ENCODE assay signal across 20 cellular contexts in the genomic region with DNA sequence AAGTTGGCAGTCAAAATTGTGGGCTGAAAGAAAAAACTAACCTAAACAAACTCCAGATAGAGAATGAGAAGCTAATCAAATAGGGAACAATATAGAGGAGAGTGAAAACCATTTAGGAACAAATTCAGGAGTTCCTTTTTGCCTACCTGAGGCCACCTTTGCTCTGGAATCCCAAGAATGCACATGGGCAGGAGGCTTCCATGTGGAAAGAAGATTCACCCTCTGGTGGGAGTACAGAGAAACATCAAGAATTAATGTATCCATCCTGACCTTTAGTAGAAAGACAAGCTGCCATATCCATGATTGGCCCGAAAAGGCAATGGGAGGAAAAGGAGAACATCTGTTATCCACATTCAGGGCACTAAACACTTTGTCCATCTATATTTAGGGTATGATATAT. TPM values are rescaled to one million over a fixed set of nuclear protein-coding genes. Genes with fewer than 3 reads are reported as not detected.
DNase-seq lines count a peak whose midpoint lies in the region; ATAC-seq and TF ChIP-seq lines count a peak whose summit lies in the region.
"Had no signal": no experiment of that assay in that cellular context is flagged by ENCODE, and none has a peak within 500 bp of the region (broad histone marks: within the 10 kb centered on the region; RNA-seq: fewer than 3 reads in every experiment).

No MANE protein-coding gene starts in this region.

- no peaks in the 10 kb centered on the region for H3K27me3 ChIP-seq in Caco-2 (replicated peaks; ENCODE audit: control insufficient read depth, insufficient read depth, low read length)
- no peaks in the 10 kb centered on the region for H3K27me3 ChIP-seq in mesendoderm (ENCODE audit: insufficient read depth, low read length, poor library complexity)
- no peaks in the 10 kb centered on the region for H3K27me3 ChIP-seq in upper lobe of right lung
- H3K27me3 ChIP-seq: BLaER1 had no signal

- no TSS peak for BruUV-seq in Caco-2 (replicated peaks; lab: Mats Ljungman, UMichigan)

- H3K56ac ChIP-seq in mesendoderm (ENCODE audit: low read length) = no peak overlapping the region

- no peak overlapping the region for H3K4me2 ChIP-seq in mesendoderm (ENCODE audit: low read length)
- H3K4me2 ChIP-seq: A549, BLaER1 had no signal

- TF ChIP-seq CTCF in Caco-2 (IDR thresholded peaks at IDR 0.05; ENCODE audit: insufficient read depth in 1 of 2, low read depth in 1 of 2, low read length in 1 of 2, severe bottlenecking in 1 of 2, unreplicated experiment in 1 of 2) = peak in 1 of 2 experiments; percentile 16
- no peak for TF ChIP-seq CTCF in WTC11 (IDR thresholded peaks at IDR 0.05)
- TF ChIP-seq CTCF in upper lobe of right lung (IDR thresholded peaks at IDR 0.05) = no peak

- peaks cover 21% of the 10 kb centered on the region for H3K9me3 Mint-ChIP-seq in Caco-2 (ENCODE audit: unreplicated experiment)
- peaks cover 8% of the 10 kb centered on the region for H3K9me3 Mint-ChIP-seq in WTC11

- DNase-seq in Caco-2 (peak; percentile 52 to 53), WTC11 (ENCODE audit: low spot score) (no peak), iPS DF 19.7 (ENCODE audit: low read depth, low spot score) (peak; percentile 15), mesendoderm (peak; percentile 53), upper lobe of right lung (no peak), SKM-1 (lab: John Stamatoyannopoulos, UW; ENCODE audit: unreplicated experiment) (no peak)
- DNase-seq: AML-193; Calu3; CD4-positive, alpha-beta memory T cell; DMS79 treated with DMSO at 0.1 percent for 48 hours; GF-D8; GOT3 had no signal

- H2BK120ac ChIP-seq in mesendoderm (ENCODE audit: low read depth, low read length) = no peak overlapping the region

- H3K23ac ChIP-seq in mesendoderm (ENCODE audit: low read length) = no peak overlapping the region

- H3K4me3 Mint-ChIP-seq in Caco-2 (ENCODE audit: unreplicated experiment) (no peak overlapping the region), WTC11 (no peak overlapping the region)
- H3K4me3 Mint-ChIP-seq: CD14-positive monocyte; CD4-positive, alpha-beta memory T cell had no signal

- no peak overlapping the region for H3K4me3 ChIP-seq in Caco-2 (ENCODE audit: low read depth, low read length)
- no peak overlapping the region for H3K4me3 ChIP-seq in mesendoderm (ENCODE audit: low read length)
- H3K4me3 ChIP-seq in upper lobe of right lung = no peak overlapping the region
- H3K4me3 ChIP-seq: A549, BLaER1, HAP-1 had no signal

- H2BK5ac ChIP-seq in mesendoderm (ENCODE audit: low read length) = no peak overlapping the region

- POLR2A ChIA-PET in Caco-2 (lab: Charles Lee) (no interaction called here), WTC11 (lab: Charles Lee) (no interaction called here)

- H3K79me1 ChIP-seq in mesendoderm (ENCODE audit: low read length) = no peaks in the 10 kb centered on the region

- H3K36me3 Mint-ChIP-seq in Caco-2 (ENCODE audit: insufficient read depth, unreplicated experiment) (no peaks in the 10 kb centered on the region), WTC11 (no peaks in the 10 kb centered on the region)
- H3K36me3 Mint-ChIP-seq: CD14-positive monocyte; CD4-positive, alpha-beta memory T cell had no signal

- H3K4ac ChIP-seq in mesendoderm (ENCODE audit: low read depth, low read length) = no peak overlapping the region

- H3K9me3 ChIP-seq in Caco-2 (peaks cover 3% of the 10 kb centered on the region; the same call in 1 of the 2 replicates), upper lobe of right lung (no peaks in the 10 kb centered on the region)
- H3K9me3 ChIP-seq: HAP-1 had no signal

- H3K9ac ChIP-seq in mesendoderm (ENCODE audit: low read length) = no peak overlapping the region
- H3K9ac ChIP-seq: BLaER1 had no signal

- peaks cover 13% of the 10 kb centered on the region for H3K4me1 ChIP-seq in Caco-2
- H3K4me1 ChIP-seq in mesendoderm (ENCODE audit: control insufficient read depth, low read depth, low read length) = no peaks in the 10 kb centered on the region
- no peaks in the 10 kb centered on the region for H3K4me1 ChIP-seq in upper lobe of right lung
- H3K4me1 ChIP-seq: A549, HAP-1 had no signal

- intact Hi-C loops in Caco-2 (cut with micrococcal nuclease; ENCODE audit: unreplicated experiment) (loop anchor here (2.0 to 5.0 kb wide), 3 partner anchors 15 to 129 kb away; no protein-coding TSS in a partner anchor), upper lobe of right lung (cut with DNase I) (no loop called here)

- no peak overlapping the region for H2BK15ac ChIP-seq in mesendoderm (replicated peaks; ENCODE audit: low read depth)

- no peak overlapping the region for H4K5ac ChIP-seq in mesendoderm (ENCODE audit: low read length)

- WGBS in mesendoderm (ENCODE audit: extremely low coverage, insufficient coverage, low lambda C conversion rate) = no CpG with 5 or more reads among the region's 1 CpG

- H3K79me2 ChIP-seq in mesendoderm (ENCODE audit: control insufficient read depth, insufficient read depth, low read length) = no peaks in the 10 kb centered on the region

- ATAC-seq in WTC11 (peak; percentile 83), upper lobe of right lung (no peak), HG03460 (IDR thresholded peaks at IDR 0.05; ENCODE audit: unreplicated experiment) (no peak)
- ATAC-seq: A549 had no signal

- H2AK5ac ChIP-seq in mesendoderm (ENCODE audit: low read length) = no peak overlapping the region

- no peaks in the 10 kb centered on the region for H3K36me3 ChIP-seq in Caco-2 (ENCODE audit: control insufficient read depth, insufficient read depth, low read length)
- no peaks in the 10 kb centered on the region for H3K36me3 ChIP-seq in mesendoderm (ENCODE audit: control insufficient read depth, insufficient read depth, low read length)
- H3K36me3 ChIP-seq in upper lobe of right lung = no peaks in the 10 kb centered on the region
- H3K36me3 ChIP-seq: BLaER1, HAP-1 had no signal

- peaks cover 13% of the 10 kb centered on the region for H3K4me1 Mint-ChIP-seq in Caco-2 (ENCODE audit: low read depth, unreplicated experiment)
- H3K4me1 Mint-ChIP-seq in WTC11 = peaks cover 12% of the 10 kb centered on the region
- H3K4me1 Mint-ChIP-seq: CD14-positive monocyte; CD4-positive, alpha-beta memory T cell had no signal

- H3K27ac Mint-ChIP-seq in Caco-2 (ENCODE audit: unreplicated experiment) (peak overlapping the region; percentile 56), WTC11 (peak overlapping the region; percentile 38; the same call in 1 of the 2 replicates)
- H3K27ac Mint-ChIP-seq: CD4-positive, alpha-beta memory T cell had no signal

- H3K27me3 Mint-ChIP-seq in Caco-2 (ENCODE audit: insufficient read depth, unreplicated experiment) (no peaks in the 10 kb centered on the region), WTC11 (ENCODE audit: low read depth) (peaks cover 3% of the 10 kb centered on the region; the same call in 1 of the 2 replicates)

- H3K27ac ChIP-seq in mesendoderm (ENCODE audit: low read depth, low read length) (no peak overlapping the region), upper lobe of right lung (no peak overlapping the region)
- H3K27ac ChIP-seq: 22Rv1, A549, BLaER1, HL-60 had no signal

- H4K8ac ChIP-seq in mesendoderm (ENCODE audit: low read depth, low read length) = no peak overlapping the region

- CTCF ChIA-PET in Caco-2 (lab: Charles Lee) (interaction anchor here (0.7 kb wide), 1 partner anchor 16 kb away, joined by 3 read pairs; no protein-coding TSS in a partner anchor), WTC11 (lab: Charles Lee) (interaction anchor here (0.6 to 1.2 kb wide), 4 partner anchors 16 to 160 kb away, joined by 3 to 4 read pairs (median 3); no protein-coding TSS in a partner anchor)

- no peak overlapping the region for H3K18ac ChIP-seq in mesendoderm (ENCODE audit: low read length)

TF ChIP-seq in WTC11, 78 proteins besides CTCF, POLR2A, EP300 and RAD21:
- no peak for TF ChIP-seq JAZF1 (CRISPR knock-in tag; IDR thresholded peaks at IDR 0.05)
- TF ChIP-seq SOX15 (CRISPR knock-in tag; IDR thresholded peaks at IDR 0.05) = no peak
- TF ChIP-seq NFYB (CRISPR knock-in tag; conservative IDR thresholded peaks at IDR 0.05; ENCODE audit: low read depth) = no peak
- no peak for TF ChIP-seq KAT7 (CRISPR knock-in tag; IDR thresholded peaks at IDR 0.05; ENCODE audit: borderline replicate concordance)
- no peak for TF ChIP-seq RORB (CRISPR knock-in tag; IDR thresholded peaks at IDR 0.05)
- TF ChIP-seq ETV6 (CRISPR knock-in tag; IDR thresholded peaks at IDR 0.05) = no peak

RNA-seq across cellular contexts. Expression of a gene that starts 35.0 kb away (rescaled TPM):
- not detected in 2 replicates for total RNA-seq in Caco-2 (2022)
- not detected in 3 replicates for total RNA-seq in WTC11 (2021)
- polyA plus RNA-seq in mesendoderm (2013, experiment 1 of 2) = not detected
- polyA plus RNA-seq in mesendoderm (2013, experiment 2 of 2) = not detected
- total RNA-seq in upper lobe of right lung = not detected
- total RNA-seq: Calu3; CD4-positive, alpha-beta memory T cell; HT1080 had no signal
- polyA plus RNA-seq: A549; CD14-positive monocyte; CD4-positive, alpha-beta memory T cell had no signal

Comparison
In these comparisons a context has a peak if more than half of its experiments do, and no peak if none do; other contexts are left out.
1. DNase-seq: peak in Caco-2 (2 of 2), iPS DF 19.7 (single experiment) and mesendoderm (single experiment); none in WTC11 (single experiment), upper lobe of right lung (single experiment) and SKM-1 (single experiment).